8 cellular contexts compared by ENCODE assay signal in the genomic region with DNA sequence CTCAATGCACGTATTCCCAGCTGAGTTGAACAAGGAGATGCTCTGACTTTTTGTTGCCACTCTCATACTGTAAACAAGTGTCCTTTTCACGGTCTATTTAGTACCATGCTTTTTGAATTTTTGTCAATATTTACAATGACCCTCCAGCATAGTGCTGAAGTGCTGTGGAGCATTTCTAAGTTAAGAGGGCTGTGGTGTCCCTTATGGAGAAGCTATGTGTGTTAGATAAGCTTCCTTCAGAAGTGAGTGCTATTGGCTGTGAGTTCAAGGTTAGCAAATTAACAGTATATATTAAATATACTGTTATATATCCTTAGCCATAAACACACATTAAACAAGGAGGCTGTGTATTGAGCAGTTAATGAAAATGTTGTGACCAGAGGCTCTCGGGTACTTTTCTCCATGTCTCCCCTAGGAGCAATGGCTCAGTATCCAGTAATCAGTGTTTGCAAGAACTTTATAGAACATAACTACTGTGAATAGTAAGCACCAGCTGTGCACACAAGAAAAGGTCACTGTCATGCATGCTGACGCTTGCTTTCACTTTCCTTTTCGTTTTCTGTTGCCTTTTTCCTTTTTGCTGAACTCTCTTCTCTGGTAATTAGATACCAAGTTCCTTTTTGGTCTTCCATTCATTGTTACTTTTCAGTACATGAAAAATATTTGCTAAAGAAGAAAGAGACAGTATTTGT.
DNase-seq lines count a peak whose midpoint lies in the region; ATAC-seq and TF ChIP-seq lines count a peak whose summit lies in the region.

No MANE protein-coding gene starts in this region.

- H2AFZ ChIP-seq in ACC112 (ENCODE audit: low read length, unreplicated experiment): peak overlapping the region; percentile 96

- peak overlapping the region; percentile 51 for H3K27ac ChIP-seq in ACC112 (ENCODE audit: low read depth, low read length)
- H3K27ac ChIP-seq in urinary bladder (ENCODE audit: low read depth): no peak overlapping the region

- H3K79me2 ChIP-seq in ACC112 (ENCODE audit: control insufficient read depth, insufficient read depth, low read length, unreplicated experiment): no peaks in the 10 kb centered on the region

- intact Hi-C loops in activated T-helper 2 cell treated with anti-CD3 and anti-CD28 coated beads, Interferon-gamma antibody, Interleukin-2, Interleukin-4, amounts not matched to agents 10 μg/mL and 5 μg/mL and 100 μg/mL, durations not matched to agents 14 hours and 24 hours and 36 hours (cut with micrococcal nuclease): no loop called here

- peak overlapping the region; percentile 83 for H3K4me3 Mint-ChIP-seq in activated T-helper 2 cell treated with anti-CD3 and anti-CD28 coated beads, Interferon-gamma antibody, Interleukin-2, Interleukin-4, amounts not matched to agents 10 μg/mL and 5 μg/mL and 100 μg/mL, durations not matched to agents 14 hours and 24 hours and 36 hours (ENCODE audit: low read depth)

- in situ Hi-C loops in GM13977 (cut with MboI; ENCODE audit: low pct_unique_long_range_greater_than_20kb, low sequenced_read_pairs, unreplicated experiment): no loop called here

- DNase-seq in GM13977 (ENCODE audit: low spot score): peak; percentile 67
- DNase-seq in NCI-H146 (lab: John Stamatoyannopoulos, UW): peak; percentile 66
- DNase-seq in activated T-helper 2 cell treated with anti-CD3 and anti-CD28 coated beads, Interferon-gamma antibody, Interleukin-2, Interleukin-4, amounts not matched to agents 10 μg/mL and 5 μg/mL and 100 μg/mL, durations not matched to agents 14 hours and 24 hours and 36 hours (ENCODE audit: low spot score): no peak
- peak; percentile 9 for DNase-seq in left kidney (ENCODE audit: low read depth, low spot score)
- DNase-seq in islet precursor cell: no peak

- peaks cover 9% of the 10 kb centered on the region for H3K4me1 Mint-ChIP-seq in activated T-helper 2 cell treated with anti-CD3 and anti-CD28 coated beads, Interferon-gamma antibody, Interleukin-2, Interleukin-4, amounts not matched to agents 10 μg/mL and 5 μg/mL and 100 μg/mL, durations not matched to agents 14 hours and 24 hours and 36 hours (ENCODE audit: low read depth)

- 50% methylated on average over 5 of the region's 5 CpGs for WGBS in urinary bladder

- no peaks in the 10 kb centered on the region for H3K27me3 Mint-ChIP-seq in activated T-helper 2 cell treated with anti-CD3 and anti-CD28 coated beads, Interferon-gamma antibody, Interleukin-2, Interleukin-4, amounts not matched to agents 10 μg/mL and 5 μg/mL and 100 μg/mL, durations not matched to agents 14 hours and 24 hours and 36 hours (ENCODE audit: low read depth)

- H3K4me3 ChIP-seq in ACC112 (ENCODE audit: low read depth, low read length) (peak overlapping the region; percentile 78), urinary bladder (ENCODE audit: low read depth, low read length) (peak overlapping the region; percentile 42)

- peak overlapping the region; percentile 87 for H3K27ac Mint-ChIP-seq in activated T-helper 2 cell treated with anti-CD3 and anti-CD28 coated beads, Interferon-gamma antibody, Interleukin-2, Interleukin-4, amounts not matched to agents 10 μg/mL and 5 μg/mL and 100 μg/mL, durations not matched to agents 14 hours and 24 hours and 36 hours

- ATAC-seq in HG02870 (IDR thresholded peaks at IDR 0.05; ENCODE audit: unreplicated experiment): peak; percentile 93

- H3K36me3 Mint-ChIP-seq in activated T-helper 2 cell treated with anti-CD3 and anti-CD28 coated beads, Interferon-gamma antibody, Interleukin-2, Interleukin-4, amounts not matched to agents 10 μg/mL and 5 μg/mL and 100 μg/mL, durations not matched to agents 14 hours and 24 hours and 36 hours (ENCODE audit: low read depth): no peaks in the 10 kb centered on the region

- H3K4me1 ChIP-seq in ACC112 (ENCODE audit: control insufficient read depth, insufficient read depth, low read length, unreplicated experiment): no peaks in the 10 kb centered on the region
- no peaks in the 10 kb centered on the region for H3K4me1 ChIP-seq in urinary bladder (ENCODE audit: insufficient read depth)

- no peak for TF ChIP-seq CTCF in GM13977 (IDR thresholded peaks at IDR 0.05; ENCODE audit: extremely low read depth, insufficient read depth, missing control alignments)

- H3K27me3 ChIP-seq in ACC112 (ENCODE audit: insufficient read depth, low read length): no peaks in the 10 kb centered on the region

- H3K9me3 Mint-ChIP-seq in activated T-helper 2 cell treated with anti-CD3 and anti-CD28 coated beads, Interferon-gamma antibody, Interleukin-2, Interleukin-4, amounts not matched to agents 10 μg/mL and 5 μg/mL and 100 μg/mL, durations not matched to agents 14 hours and 24 hours and 36 hours: no peaks in the 10 kb centered on the region

- H3K36me3 ChIP-seq in ACC112 (ENCODE audit: insufficient read depth, low read length): no peaks in the 10 kb centered on the region
- H3K36me3 ChIP-seq in urinary bladder (ENCODE audit: insufficient read depth): no peaks in the 10 kb centered on the region

Comparison
In these comparisons a context has a peak if more than half of its experiments do, and no peak if none do; other contexts are left out.
1. DNase-seq: peak in GM13977 (single experiment), NCI-H146 (single experiment) and left kidney (single experiment); none in activated T-helper 2 cell treated with anti-CD3 and anti-CD28 coated beads, Interferon-gamma antibody, Interleukin-2, Interleukin-4, amounts not matched to agents 10 μg/mL and 5 μg/mL and 100 μg/mL, durations not matched to agents 14 hours and 24 hours and 36 hours (single experiment) and islet precursor cell (single experiment).